Comparison of ENCODE assay signal across 16 cellular contexts in genomic region chr1:161589365-161589764, GRCh38. TPM values are rescaled to one million over a fixed set of nuclear protein-coding genes. Genes with fewer than 3 reads are reported as not detected.
DNase-seq lines count a peak whose midpoint lies in the region; ATAC-seq, FAIRE-seq and TF ChIP-seq lines count a peak whose summit lies in the region.
"Not testable (repeated sequence)": the region's sequence is repeated elsewhere in the genome, so short reads cannot be mapped to it uniquely, and the experiment has no call there.
"Had no signal": no experiment of that assay in that cellular context is flagged by ENCODE, and none has a peak within 500 bp of the region (broad histone marks: within the 10 kb centered on the region; RNA-seq: fewer than 3 reads in every experiment).

No MANE protein-coding gene starts in this region.

- not testable (repeated sequence) for H3K4me3 Mint-ChIP-seq in GM23338, H9, endodermal cell
- H3K4me3 Mint-ChIP-seq in nephron progenitor cell, result peak overlapping the region; percentile 14

- H3K56ac ChIP-seq in H9 (ENCODE audit: insufficient read length, low read depth, low read length), result not testable (repeated sequence)

- not testable (repeated sequence) for FAIRE-seq in K562 (lab: Jason Lieb, UNC)

- H3K27me3 ChIP-seq in GM23338 (ENCODE audit: insufficient read depth); H9 (ENCODE audit: insufficient read depth, low read length); K562 (ENCODE audit: control insufficient read depth in 2 of 2, insufficient read depth in 2 of 2, low read length in 2 of 2); endodermal cell (ENCODE audit: control insufficient read depth, insufficient read depth, low read length, poor library complexity, severe bottlenecking); neuronal stem cell (ENCODE audit: control insufficient read depth in 3 of 3, insufficient read depth in 3 of 3, low read depth in 1 of 3, low read length in 3 of 3): not testable (repeated sequence)

- H3F3A ChIP-seq in GM23338 (replicated peaks; ENCODE audit: low read depth), result not testable (repeated sequence)

- WGBS in H9 (ENCODE audit: extremely low coverage, insufficient read length, low lambda C conversion rate), result no CpG with 5 or more reads among the region's 8 CpGs
- 64% methylated on average over 6 of the region's 8 CpGs for WGBS in K562 (ENCODE audit: insufficient coverage, low coverage, missing lambda C conversion rate)
- WGBS in endodermal cell (ENCODE audit: insufficient coverage in 1 of 2, insufficient read length in 1 of 2), 2 experiments, result 70% methylated on average over 5 of the region's 8 CpGs; no CpG with 5 or more reads in 1 of the 2 experiments
- WGBS in neuronal stem cell (ENCODE audit: extremely low coverage in 2 of 2, insufficient read length in 2 of 2, insufficient replicate concordance in 1 of 2), 2 donors, result no CpG with 5 or more reads among the region's 8 CpGs

- not testable (repeated sequence) for H3K4me2 ChIP-seq in GM23338; H9 (ENCODE audit: insufficient read depth, insufficient read length, low read length); K562 (ENCODE audit: insufficient read depth, low read length); neuronal stem cell (ENCODE audit: insufficient read depth, low read length, poor library complexity, severe bottlenecking)

- peak; percentile 22 for ATAC-seq in GM23338
- peak; percentile 15; the same call in 2 of the 3 replicates for ATAC-seq in SK-N-SH treated with all-trans-retinoic acid at 6 μM for 48 hours
- ATAC-seq in K562, result peak; percentile 22

- DNase-seq in GM23338 (ENCODE audit: low spot score); K562 (ENCODE audit: extremely low read depth in 1 of 4, low spot score in 3 of 4); neuronal stem cell (ENCODE audit: low spot score): not testable (repeated sequence)
- DNase-seq in H9, result peak; percentile 38
- peak; percentile 50 for DNase-seq in endodermal cell
- peak; percentile 67 for DNase-seq in left kidney (ENCODE audit: low read depth, low spot score)
- DNase-seq in nephron progenitor cell, result peak; percentile 16

- H2AK5ac ChIP-seq in H9 (ENCODE audit: insufficient read length, low read length); neuronal stem cell (ENCODE audit: low read depth, low read length): not testable (repeated sequence)

- H2BK5ac ChIP-seq in H9 (ENCODE audit: insufficient read length, low read length); neuronal stem cell (ENCODE audit: low read length): not testable (repeated sequence)

- TF ChIP-seq EP300 in K562 (IDR thresholded peaks at IDR 0.05; ENCODE audit: low read length), result not testable (repeated sequence)

- H4K20me1 ChIP-seq in GM23338 (replicated peaks; ENCODE audit: insufficient read depth); H9 (ENCODE audit: control insufficient read depth, insufficient read depth, insufficient read length); K562 (replicated peaks; ENCODE audit: control insufficient read depth, insufficient read depth, low read length): not testable (repeated sequence)

- not testable (repeated sequence) for H3K9me3 ChIP-seq in H9 (ENCODE audit: control insufficient read depth, low read depth, low read length); K562 (replicated peaks; ENCODE audit: control insufficient read depth, insufficient read depth, low read depth, low read length); endodermal cell (ENCODE audit: control insufficient read depth, low read length); neuronal stem cell (replicated peaks in 1 of 2; ENCODE audit: control insufficient read depth in 2 of 2, insufficient read depth in 1 of 2, low read depth in 1 of 2, low read length in 2 of 2)

- in situ Hi-C loops in K562 (cut with MboI), result not testable (repeated sequence)

- not testable (repeated sequence) for TF ChIP-seq CTCF in GM23338 (conservative IDR thresholded peaks at IDR 0.05; ENCODE audit: low read depth in 2 of 2); H9 (conservative IDR thresholded peaks at IDR 0.05); K562 (IDR thresholded peaks at IDR 0.05 in 2 of 3, conservative IDR thresholded peaks at IDR 0.05 in 1 of 3; ENCODE audit: insufficient read depth in 2 of 3, low read depth in 1 of 3, low read length in 3 of 3); endodermal cell (conservative IDR thresholded peaks at IDR 0.05); nephron progenitor cell (IDR thresholded peaks at IDR 0.05)

- CTCF ChIA-PET in K562 (lab: Yijun Ruan, JAX; ENCODE audit: low intra/inter-chr PET ratio), result not testable (repeated sequence)

- not testable (repeated sequence) for TF ChIP-seq RAD21 in K562 (CRISPR knock-in tag; conservative IDR thresholded peaks at IDR 0.05 in 1 of 2, IDR thresholded peaks at IDR 0.05 in 1 of 2)

- not testable (repeated sequence) for H3K36me3 ChIP-seq in GM23338 (ENCODE audit: insufficient read depth); K562 (ENCODE audit: control insufficient read depth, insufficient read depth, low read length); endodermal cell (ENCODE audit: control insufficient read depth, insufficient read depth, low read length); neuronal stem cell (replicated peaks in 1 of 2; ENCODE audit: control insufficient read depth in 2 of 2, insufficient read depth in 2 of 2, low read length in 2 of 2)

- H4K91ac ChIP-seq in H9 (ENCODE audit: insufficient read length, low read depth, low read length); neuronal stem cell (ENCODE audit: low read depth, low read length, poor library complexity): not testable (repeated sequence)

- H3K79me2 ChIP-seq in GM23338 (replicated peaks; ENCODE audit: insufficient read depth); H9 (ENCODE audit: insufficient read depth, low read length); K562 (ENCODE audit: control insufficient read depth, insufficient read depth, low read length): not testable (repeated sequence)

- not testable (repeated sequence) for H3K9me1 ChIP-seq in K562 (ENCODE audit: control insufficient read depth, insufficient read depth, low read length)

- H4K8ac ChIP-seq in H9 (replicated peaks; ENCODE audit: insufficient read length, low read depth, low read length); neuronal stem cell (ENCODE audit: low read depth, low read length): not testable (repeated sequence)

- not testable (repeated sequence) for H3K4ac ChIP-seq in H9 (ENCODE audit: low read depth, low read length); neuronal stem cell (ENCODE audit: low read length)

- not testable (repeated sequence) for H3K27me3 Mint-ChIP-seq in GM23338 (ENCODE audit: insufficient read depth, low read depth, poor library complexity); H9 (ENCODE audit: low read depth); endodermal cell (ENCODE audit: insufficient read depth); nephron progenitor cell (ENCODE audit: low read depth, poor library complexity)

- H3K23me2 ChIP-seq in H9 (ENCODE audit: insufficient read length, low read depth, low read length, poor library complexity, severe bottlenecking), result not testable (repeated sequence)

- H3K4me3 ChIP-seq in GM23338; K562; endodermal cell (ENCODE audit: low read length); neuronal stem cell (ENCODE audit: low read length in 2 of 2): not testable (repeated sequence)

- not testable (repeated sequence) for H3T11ph ChIP-seq in H9 (ENCODE audit: low read length)

- intact Hi-C loops in K562 (cut with micrococcal nuclease), result not testable (repeated sequence)

- TF ChIP-seq POLR2A in K562 (conservative IDR thresholded peaks at IDR 0.05), result not testable (repeated sequence)

- H3K4me1 ChIP-seq in GM23338 (ENCODE audit: insufficient read depth); H9 (ENCODE audit: insufficient read depth, low read length); K562 (replicated peaks in 1 of 2; ENCODE audit: control insufficient read depth in 2 of 2, insufficient read depth in 2 of 2, low read length in 2 of 2); endodermal cell (ENCODE audit: control insufficient read depth, insufficient read depth, low read length); neuronal stem cell (ENCODE audit: control insufficient read depth in 2 of 2, insufficient read depth in 1 of 2, low read depth in 1 of 2, low read length in 2 of 2): not testable (repeated sequence)

- H2BK15ac ChIP-seq in H9 (ENCODE audit: low read depth, low read length); neuronal stem cell (ENCODE audit: low read length): not testable (repeated sequence)

- not testable (repeated sequence) for H3K23ac ChIP-seq in H9 (ENCODE audit: insufficient read length, low read depth, low read length); neuronal stem cell (ENCODE audit: low read depth, low read length, poor library complexity)

- not testable (repeated sequence) for H2BK12ac ChIP-seq in H9 (ENCODE audit: insufficient read length, low read depth, low read length); neuronal stem cell (ENCODE audit: low read length)

- BruUV-seq in K562 (replicated peaks; lab: Mats Ljungman, UMichigan), result not testable (repeated sequence)

- not testable (repeated sequence) for H3K14ac ChIP-seq in H9 (ENCODE audit: insufficient read depth, low read length); neuronal stem cell (ENCODE audit: low read length)

- not testable (repeated sequence) for H3K9me3 Mint-ChIP-seq in GM23338, H9, endodermal cell, nephron progenitor cell

- not testable (repeated sequence) for H3K27ac ChIP-seq in GM23338 (ENCODE audit: low read depth); H9 (ENCODE audit: insufficient read length, low read depth, low read length); K562 (ENCODE audit: extremely low read depth, low read depth, low read length); endodermal cell (ENCODE audit: low read depth, low read length); neuronal stem cell (replicated peaks; ENCODE audit: low read length)

- not testable (repeated sequence) for H4K5ac ChIP-seq in H9 (ENCODE audit: insufficient read length, low read depth, low read length)

- not testable (repeated sequence) for H3K18ac ChIP-seq in H9 (ENCODE audit: insufficient read length, low read depth, low read length)
- H3K18ac ChIP-seq in neuronal stem cell (ENCODE audit: low read length), result peak overlapping the region; percentile 44

- not testable (repeated sequence) for H3K9me2 ChIP-seq in GM23338 (ENCODE audit: insufficient read depth)

- H2BK20ac ChIP-seq in H9 (ENCODE audit: low read depth, low read length, poor library complexity, severe bottlenecking), result not testable (repeated sequence)

- H3K27ac Mint-ChIP-seq in GM23338, H9, endodermal cell, nephron progenitor cell: not testable (repeated sequence)

- not testable (repeated sequence) for H3K9ac ChIP-seq in H9 (ENCODE audit: extremely low read depth, insufficient read length, low read length); endodermal cell (ENCODE audit: extremely low read depth, low read length, poor library complexity, severe bottlenecking); neuronal stem cell (ENCODE audit: low read depth, low read length, poor library complexity)
- peak overlapping the region in 1 of 2 experiments; percentile 19; a peak in 1 of 4 replicates for H3K9ac ChIP-seq in K562 (ENCODE audit: insufficient read depth in 1 of 2, low read depth in 2 of 2, low read length in 2 of 2)

- H3K4me1 Mint-ChIP-seq in GM23338 (peaks cover 15% of the 10 kb centered on the region), H9 (peaks cover 10 to 11% of the 10 kb centered on the region in 2 experiments), nephron progenitor cell (peaks cover 22% of the 10 kb centered on the region)
- H3K4me1 Mint-ChIP-seq in endodermal cell, result not testable (repeated sequence)

- H3K36me3 Mint-ChIP-seq in GM23338 (ENCODE audit: low read depth); H9 (ENCODE audit: insufficient read depth in 1 of 3, low read depth in 3 of 3); endodermal cell (ENCODE audit: low read depth); nephron progenitor cell (ENCODE audit: low read depth): not testable (repeated sequence)

- not testable (repeated sequence) for H2AFZ ChIP-seq in GM23338; H9 (ENCODE audit: low read length); neuronal stem cell (ENCODE audit: low read length)
- H2AFZ ChIP-seq in K562 (ENCODE audit: low read depth, low read length), result peak overlapping the region; percentile 86

- not testable (repeated sequence) for H2BK120ac ChIP-seq in H9 (ENCODE audit: low read depth, low read length, poor library complexity, severe bottlenecking); neuronal stem cell (ENCODE audit: low read depth, low read length)

- POLR2A ChIA-PET in K562 (lab: Yijun Ruan, JAX), result not testable (repeated sequence)

- not testable (repeated sequence) for H3K79me1 ChIP-seq in H9 (ENCODE audit: insufficient read depth, low read depth, low read length, poor library complexity, severe bottlenecking); neuronal stem cell (ENCODE audit: low read depth, low read length)

RNA-seq across cellular contexts. Expression of gene FCGR3A, which starts 39.7 kb away (rescaled TPM):
- not detected in 2 replicates for total RNA-seq in GM23338 (2014; rRNA removed; shearing (Covaris generic))
- polyA plus RNA-seq in GM23338 (2016; fragmentation: Nextera tagmentation; extraction: Ambion mirVana) (0.10 TPM in 1 of 2 replicates, not detected in the other), K562 (2011; rRNA removed) (0.24 and 0.32 TPM in 2 replicates), K562 (2014; fragmentation: Illumina TruSeq; extraction: Trizol) (0.11 TPM in 1 of 2 replicates, not detected in the other), K562 (2014; fragmentation: Nextera tagmentation; extraction: Ambion mirVana) (under 1 TPM; 0.04 to 0.15 TPM), K562 (2014; rRNA removed) (0.04 and 0.13 TPM in 2 replicates)
- total RNA-seq in H9 (2021) (not detected in 2 replicates), K562 (2014; rRNA removed) (0.12 TPM in 1 of 2 replicates, not detected in the other), K562 (2014; rRNA removed; fragmentation: Illumina TruSeq; extraction: Trizol) (not detected in 2 replicates), K562 (2015; rRNA removed; fragmentation: Illumina TruSeq; extraction: Trizol) (0.11 TPM in 2 replicates), K562 (2021) (0.29 and 0.56 TPM in 2 replicates), endodermal cell (not detected)
- 0.81 and 1.4 TPM in 2 replicates for total RNA-seq in K562 (2011; cell fraction: chromatin; rRNA removed; ENCODE audit: low replicate concordance)
- total RNA-seq in K562 (2011; cell fraction: nucleolus; rRNA removed), result 0.39 and 0.67 TPM in 2 replicates
- total RNA-seq in K562 (2011; cell fraction: nucleoplasm; rRNA removed), result 1.2 and 1.7 TPM in 2 replicates
- 0.04 and 0.18 TPM in 2 replicates for polyA plus RNA-seq in K562 (2011; cell fraction: cytosol; rRNA removed)
- polyA plus RNA-seq in K562 (2011; cell fraction: nucleus; rRNA removed), result 0.37 and 0.51 TPM in 2 replicates
- polyA plus RNA-seq in K562 (2012), result 0.21 TPM in 2 replicates
- 0.45 and 0.49 TPM in 2 replicates for polyA minus RNA-seq in K562 (2011; rRNA and poly(A)+ RNA removed)
- not detected in 2 replicates for polyA minus RNA-seq in K562 (2011; cell fraction: cytosol; rRNA and poly(A)+ RNA removed)
- polyA minus RNA-seq in K562 (2011; cell fraction: nucleus; rRNA and poly(A)+ RNA removed), result 0.54 and 1.1 TPM in 2 replicates
- polyA plus RNA-seq in endodermal cell (2013, experiment 1 of 2), result not detected
- not detected for polyA plus RNA-seq in endodermal cell (2013, experiment 2 of 2)
- not detected for polyA plus RNA-seq in neuronal stem cell (2013, experiment 1 of 2)
- polyA plus RNA-seq in neuronal stem cell (2013, experiment 2 of 2), result not detected
- total RNA-seq: A172, Caco-2, Calu3 had no signal
- polyA plus RNA-seq: A549, BJ had no signal

RNA-seq across cellular contexts. Expression of gene FCGR3B, which starts 41.6 kb away (rescaled TPM):
- not detected in 2 replicates for total RNA-seq in GM23338 (2014; rRNA removed; shearing (Covaris generic))
- not detected in 2 replicates for polyA plus RNA-seq in GM23338 (2016; fragmentation: Nextera tagmentation; extraction: Ambion mirVana)
- total RNA-seq in H9 (2021), result not detected in 2 replicates
- total RNA-seq in K562 (2011; cell fraction: chromatin; rRNA removed; ENCODE audit: low replicate concordance), result 1.4 and 2.2 TPM in 2 replicates
- total RNA-seq in K562 (2011; cell fraction: nucleolus; rRNA removed), result 1.3 and 2.0 TPM in 2 replicates
- total RNA-seq in K562 (2011; cell fraction: nucleoplasm; rRNA removed), result 2.4 and 2.8 TPM in 2 replicates
- total RNA-seq in K562 (2014; rRNA removed), result 0.08 and 0.18 TPM in 2 replicates
- total RNA-seq in K562 (2014; rRNA removed; fragmentation: Illumina TruSeq; extraction: Trizol), result 0.40 and 0.54 TPM in 2 replicates
- 0.19 and 0.36 TPM in 2 replicates for total RNA-seq in K562 (2015; rRNA removed; fragmentation: Illumina TruSeq; extraction: Trizol)
- 0.11 and 0.49 TPM in 2 replicates for total RNA-seq in K562 (2021)
- polyA plus RNA-seq in K562 (2011; rRNA removed), result 0.87 and 1.1 TPM in 2 replicates
- polyA plus RNA-seq in K562 (2011; cell fraction: cytosol; rRNA removed), result 0.18 and 0.25 TPM in 2 replicates
- 0.95 and 1.6 TPM in 2 replicates for polyA plus RNA-seq in K562 (2011; cell fraction: nucleus; rRNA removed)
- polyA plus RNA-seq in K562 (2012), result 0.55 and 1.00 TPM in 2 replicates
- 0.27 and 0.35 TPM in 2 replicates for polyA plus RNA-seq in K562 (2014; fragmentation: Illumina TruSeq; extraction: Trizol)
- under 1 TPM; 0.41 TPM for polyA plus RNA-seq in K562 (2014; fragmentation: Nextera tagmentation; extraction: Ambion mirVana)
- 0.27 and 0.36 TPM in 2 replicates for polyA plus RNA-seq in K562 (2014; rRNA removed)
- 1.1 and 1.4 TPM in 2 replicates for polyA minus RNA-seq in K562 (2011; rRNA and poly(A)+ RNA removed)
- not detected in 2 replicates for polyA minus RNA-seq in K562 (2011; cell fraction: cytosol; rRNA and poly(A)+ RNA removed)
- polyA minus RNA-seq in K562 (2011; cell fraction: nucleus; rRNA and poly(A)+ RNA removed), result 0.94 and 2.4 TPM in 2 replicates
- total RNA-seq in endodermal cell, result not detected
- not detected for polyA plus RNA-seq in endodermal cell (2013, experiment 1 of 2)
- not detected for polyA plus RNA-seq in endodermal cell (2013, experiment 2 of 2)
- polyA plus RNA-seq in neuronal stem cell (2013, experiment 1 of 2), result not detected
- polyA plus RNA-seq in neuronal stem cell (2013, experiment 2 of 2), result not detected
- total RNA-seq: A172; B cell; Caco-2; Calu3; CD4-positive, alpha-beta T cell; CD8-positive, alpha-beta T cell had no signal
- polyA plus RNA-seq: A549, BJ had no signal
